In genomic region chr10:79237801-79238520, GRCh38 we compare ENCODE assay signal across 11 cellular contexts.
DNase-seq lines count a peak whose midpoint lies in the region; ATAC-seq and TF ChIP-seq lines count a peak whose summit lies in the region.
"Had no signal": no experiment of that assay in that cellular context is flagged by ENCODE, and none has a peak within 500 bp of the region (broad histone marks: within the 10 kb centered on the region; RNA-seq: fewer than 3 reads in every experiment).

No MANE protein-coding gene starts in this region.

- H2BK12ac ChIP-seq in mesenchymal stem cell (ENCODE audit: low read length in 2 of 2): no peak overlapping the region

- 10% methylated on average over 14 of the region's 15 CpGs for WGBS in mammary epithelial cell (ENCODE audit: low coverage, missing lambda C conversion rate)
- 82% methylated on average over 13 of the region's 15 CpGs for WGBS in mesenchymal stem cell
- 91% methylated on average over 15 of the region's 15 CpGs for WGBS in thymus

- no peak overlapping the region for H3K9ac ChIP-seq in mammary epithelial cell (ENCODE audit: insufficient read depth, low read length)
- peak overlapping the region; percentile 22 for H3K9ac ChIP-seq in mesenchymal stem cell (ENCODE audit: low read length)

- no TSS peak for BruUV-seq in mammary epithelial cell (replicated peaks; lab: Mats Ljungman, UMichigan)

- no peak overlapping the region for H4K91ac ChIP-seq in mesenchymal stem cell (ENCODE audit: low read length)

- H2AK5ac ChIP-seq in mesenchymal stem cell (ENCODE audit: low read length, severe bottlenecking): no peak overlapping the region

- H4K20me1 ChIP-seq in mammary epithelial cell (ENCODE audit: insufficient read depth, low read length): no peaks in the 10 kb centered on the region

- no peaks in the 10 kb centered on the region for H3K36me3 ChIP-seq in mammary epithelial cell (ENCODE audit: insufficient read depth, low read length)
- peaks cover 39 to 63% of the 10 kb centered on the region in 2 experiments for H3K36me3 ChIP-seq in mesenchymal stem cell (ENCODE audit: control insufficient read depth in 1 of 2, insufficient read depth in 2 of 2, low read depth in 1 of 2, low read length in 2 of 2)
- H3K36me3 ChIP-seq in thymus (ENCODE audit: control insufficient read depth, insufficient read depth): peaks cover 15% of the 10 kb centered on the region
- H3K36me3 ChIP-seq: WERI-Rb-1 had no signal

- DNase-seq in NCI-H82 (lab: John Stamatoyannopoulos, UW) (peak; percentile 41), NCI-H82 treated with DMSO at 0.1 percent for 48 hours (lab: John Stamatoyannopoulos, UW; ENCODE audit: unreplicated experiment) (no peak), mammary epithelial cell (peak; percentile 64), mesenchymal stem cell (no peak), GM10248 (ENCODE audit: extremely low spot score) (no peak)
- DNase-seq in activated naive CD4-positive, alpha-beta T cell treated with anti-CD3 and anti-CD28 coated beads for 36 hours: no peak
- DNase-seq: caudate nucleus, DMS79 treated with DMSO at 0.1 percent for 48 hours, WERI-Rb-1 had no signal

- intact Hi-C loops in mammary epithelial cell (cut with micrococcal nuclease): loop anchor here (5.0 kb wide), 1 partner anchor 109 kb away; the partner anchor contains the start of gene PPIF
- intact Hi-C loops in activated naive CD4-positive, alpha-beta T cell treated with anti-CD3 and anti-CD28 coated beads for 36 hours (cut with micrococcal nuclease): no loop called here

- H3K18ac ChIP-seq in mesenchymal stem cell (ENCODE audit: low read depth in 1 of 2, low read length in 2 of 2): no peak overlapping the region

- H3K9me3 ChIP-seq in mammary epithelial cell (replicated peaks; ENCODE audit: insufficient read depth, low read length): no peaks in the 10 kb centered on the region
- H3K9me3 ChIP-seq in mesenchymal stem cell (ENCODE audit: control insufficient read depth, low read length): no peaks in the 10 kb centered on the region
- H3K9me3 ChIP-seq in thymus (ENCODE audit: control insufficient read depth): no peaks in the 10 kb centered on the region

- no peak for ATAC-seq in HG02884 (IDR thresholded peaks at IDR 0.05; ENCODE audit: unreplicated experiment)

- H3K14ac ChIP-seq in mesenchymal stem cell (ENCODE audit: low read length in 2 of 2): peak overlapping the region in 1 of 2 experiments; percentile 44

- no peak overlapping the region for H3K27ac Mint-ChIP-seq in activated naive CD4-positive, alpha-beta T cell treated with anti-CD3 and anti-CD28 coated beads for 36 hours

- H3K27me3 ChIP-seq in mammary epithelial cell (ENCODE audit: insufficient read depth, low read length) (no peaks in the 10 kb centered on the region), mesenchymal stem cell (ENCODE audit: control insufficient read depth in 1 of 2, insufficient read depth in 1 of 2, low read length in 2 of 2) (no peaks in the 10 kb centered on the region), thymus (ENCODE audit: control insufficient read depth, insufficient read depth) (no peaks in the 10 kb centered on the region)

- H3K4me2 ChIP-seq in mammary epithelial cell (ENCODE audit: insufficient read depth, low read depth, low read length): peak overlapping the region; percentile 59
- no peak overlapping the region for H3K4me2 ChIP-seq in mesenchymal stem cell (ENCODE audit: low read length, poor library complexity, severe bottlenecking)

- no peak overlapping the region for H2BK15ac ChIP-seq in mesenchymal stem cell (ENCODE audit: low read depth, poor library complexity, severe bottlenecking)

- CTCF ChIA-PET in mammary epithelial cell (lab: Charles Lee; ENCODE audit: low non-redundant PET) (no interaction called here), GM10248 (lab: Yijun Ruan, JAX) (interaction anchor here (0.8 to 2.7 kb wide), 5 partner anchors 9 to 1191 kb away, joined by 3 to 9 read pairs (median 5); no protein-coding TSS in a partner anchor)
- CTCF ChIA-PET in activated naive CD4-positive, alpha-beta T cell treated with anti-CD3 and anti-CD28 coated beads for 36 hours (lab: Charles Lee): interaction anchor here (1.0 kb wide), 1 partner anchor 1191 kb away, joined by 3 read pairs; no protein-coding TSS in a partner anchor

- in situ Hi-C loops in mammary epithelial cell (cut with MboI; ENCODE audit: low sequenced_read_pairs in 2 of 2): no loop called here

- H2BK120ac ChIP-seq in mesenchymal stem cell (ENCODE audit: low read depth, low read length): no peak overlapping the region

- H3K23ac ChIP-seq in mesenchymal stem cell (ENCODE audit: low read length in 2 of 2): no peak overlapping the region

- no peak overlapping the region for H4K8ac ChIP-seq in mesenchymal stem cell (ENCODE audit: low read length)

- peak overlapping the region; percentile 9 for H2AFZ ChIP-seq in mammary epithelial cell (ENCODE audit: low read depth, low read length)
- no peak overlapping the region for H2AFZ ChIP-seq in mesenchymal stem cell (ENCODE audit: low read depth, low read length)

- H3K27ac ChIP-seq in mammary epithelial cell (ENCODE audit: insufficient read depth, low read depth, low read length): peak overlapping the region; percentile 37
- no peak overlapping the region for H3K27ac ChIP-seq in mesenchymal stem cell (ENCODE audit: low read length, poor library complexity, severe bottlenecking)
- peak overlapping the region; percentile 9 for H3K27ac ChIP-seq in thymus (ENCODE audit: low read depth)
- H3K27ac ChIP-seq: WERI-Rb-1 had no signal

- H2BK5ac ChIP-seq in mesenchymal stem cell (ENCODE audit: low read depth, low read length, poor library complexity, severe bottlenecking): no peak overlapping the region

- H3K9me3 Mint-ChIP-seq in activated naive CD4-positive, alpha-beta T cell treated with anti-CD3 and anti-CD28 coated beads for 36 hours: no peaks in the 10 kb centered on the region

- H3K4me1 Mint-ChIP-seq in activated naive CD4-positive, alpha-beta T cell treated with anti-CD3 and anti-CD28 coated beads for 36 hours (ENCODE audit: low read depth): peaks cover 12% of the 10 kb centered on the region

- no peaks in the 10 kb centered on the region for H3K36me3 Mint-ChIP-seq in activated naive CD4-positive, alpha-beta T cell treated with anti-CD3 and anti-CD28 coated beads for 36 hours (ENCODE audit: low read depth)

- dilution Hi-C loops in mammary epithelial cell (cut with HindIII; ENCODE audit: low sequenced_read_pairs): loop anchor here (10.0 kb wide), 1 partner anchor 107 kb away; the partner anchor contains the start of gene PPIF

- no peaks in the 10 kb centered on the region for H3K27me3 Mint-ChIP-seq in activated naive CD4-positive, alpha-beta T cell treated with anti-CD3 and anti-CD28 coated beads for 36 hours (ENCODE audit: low read depth)

- no peak overlapping the region for H3K4ac ChIP-seq in mesenchymal stem cell (ENCODE audit: low read depth in 1 of 2, low read length in 2 of 2)

- peaks cover 81% of the 10 kb centered on the region for H3K4me1 ChIP-seq in mammary epithelial cell (ENCODE audit: insufficient read depth, low read length)
- peaks cover 54% of the 10 kb centered on the region for H3K4me1 ChIP-seq in mesenchymal stem cell (ENCODE audit: control insufficient read depth, insufficient read depth, low read depth, low read length)
- peaks cover 5% of the 10 kb centered on the region for H3K4me1 ChIP-seq in thymus (ENCODE audit: control insufficient read depth, insufficient read depth, low read length)

- no peak overlapping the region for H3K4me3 ChIP-seq in mammary epithelial cell (replicated peaks in 1 of 3; ENCODE audit: insufficient read depth in 1 of 3, low read depth in 2 of 3, low read length in 3 of 3)
- no peak overlapping the region for H3K4me3 ChIP-seq in mesenchymal stem cell (ENCODE audit: insufficient read depth in 1 of 2, low read depth in 1 of 2, low read length in 2 of 2)
- no peak overlapping the region for H3K4me3 ChIP-seq in thymus (ENCODE audit: low read length)

- TF ChIP-seq CTCF in mammary epithelial cell (conservative IDR thresholded peaks at IDR 0.05 in 1 of 2, IDR thresholded peaks at IDR 0.05 in 1 of 2; ENCODE audit: extremely low read depth in 1 of 2, insufficient read depth in 1 of 2, low read depth in 1 of 2, low read length in 2 of 2): no peak
- TF ChIP-seq CTCF in GM10248 (IDR thresholded peaks at IDR 0.05; ENCODE audit: control extremely low read depth, extremely low read depth, low read depth, missing control alignments): no peak

- H3K4me3 Mint-ChIP-seq in activated naive CD4-positive, alpha-beta T cell treated with anti-CD3 and anti-CD28 coated beads for 36 hours: no peak overlapping the region

- POLR2A ChIA-PET in GM10248 (lab: Yijun Ruan, JAX): interaction anchor here (0.6 kb wide), 1 partner anchor 18 kb away, joined by 3 read pairs; no protein-coding TSS in a partner anchor

- H3K79me1 ChIP-seq in mesenchymal stem cell (replicated peaks; ENCODE audit: low read length, poor library complexity, severe bottlenecking): peaks cover 32% of the 10 kb centered on the region

- H3K79me2 ChIP-seq in mammary epithelial cell (ENCODE audit: insufficient read depth, low read length): no peaks in the 10 kb centered on the region

Comparison
In these comparisons a context has a peak if more than half of its experiments do, and no peak if none do; other contexts are left out.
1. DNase-seq: peak in NCI-H82 (single experiment) and mammary epithelial cell (single experiment); none in NCI-H82 treated with DMSO at 0.1 percent for 48 hours (single experiment), mesenchymal stem cell (single experiment), activated naive CD4-positive, alpha-beta T cell treated with anti-CD3 and anti-CD28 coated beads for 36 hours (single experiment) and GM10248 (single experiment).